30 cellular contexts compared by ENCODE assay signal in the genomic region with DNA sequence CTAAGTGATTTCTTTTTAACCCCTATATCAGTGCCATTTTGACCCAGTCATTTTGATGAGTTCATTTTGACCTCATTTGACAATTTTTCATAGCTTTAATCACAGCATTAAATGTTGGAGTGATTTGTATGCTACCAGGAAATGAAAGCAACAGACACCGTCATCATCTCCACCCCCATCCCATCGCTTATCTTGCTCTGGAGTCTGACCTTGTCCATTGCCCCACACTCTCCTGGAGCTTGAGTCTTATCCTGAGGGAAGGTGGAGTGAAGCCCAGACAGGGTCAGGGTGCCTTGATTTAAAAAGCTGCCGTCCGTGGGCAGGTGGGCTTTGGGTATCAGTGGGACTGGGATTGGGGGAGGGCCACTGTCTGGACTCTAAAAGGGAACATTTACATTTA.
"Had no signal": no experiment of that assay in that cellular context is flagged by ENCODE, and none has a peak within 500 bp of the region (broad histone marks: within the 10 kb centered on the region; RNA-seq: fewer than 3 reads in every experiment).

No MANE protein-coding gene starts in this region.

- H3K4me1 ChIP-seq: parathyroid adenoma, psoas muscle, right lobe of liver, spleen, suprapubic skin, testis, upper lobe of right lung, uterus had no signal

- DNase-seq: naive thymus-derived CD8-positive, alpha-beta T cell; nephron progenitor cell; nucleus accumbens; ovary; posterior cingulate gyrus; psoas muscle; right cardiac atrium; right lobe of liver; sigmoid colon; spleen; stimulated activated CD4-positive, alpha-beta T cell treated with anti-CD3 and anti-CD28 coated beads, Interleukin-12 subunit alpha, Interleukin-12 subunit beta, amount 100 ng/mL, for 4 hours; stimulated activated CD4-positive, alpha-beta T cell treated with anti-CD3 and anti-CD28 coated beads, Interleukin-1b, Interleukin-23, amount 100 ng/mL, for 48 hours; stimulated activated CD4-positive, alpha-beta T cell treated with anti-CD3 and anti-CD28 coated beads, Interleukin-4, amount 100 ng/mL, for 1 hour; stimulated activated CD4-positive, alpha-beta T cell treated with anti-CD3 and anti-CD28 coated beads, Interleukin-4, amount 100 ng/mL, for 4 hours; stimulated activated CD8-positive, alpha-beta memory T cell treated with anti-CD3 and anti-CD28 coated beads, Interleukin-4, amount 100 ng/mL, for 48 hours; stimulated activated naive CD4-positive, alpha-beta T cell; stimulated activated naive CD8-positive, alpha-beta T cell treated with anti-CD3 and anti-CD28 coated beads, Interleukin-15, amount 100 ng/mL, for 72 hours; stimulated activated naive CD8-positive, alpha-beta T cell treated with anti-CD3 and anti-CD28 coated beads, Interleukin-15, Interleukin-2, amounts not matched to agents 100 U/mL and 50 U/mL, for 24 hours; substantia nigra; testis; tibial artery; transverse colon; upper lobe of right lung; uterus had no signal

- H3K27me3 ChIP-seq: neutrophil, ovary, right lobe of liver, sigmoid colon, suprapubic skin, testis, tibial artery, transverse colon, upper lobe of right lung, uterus had no signal

- H3K4me3 ChIP-seq: ovary, psoas muscle, right lobe of liver, sigmoid colon, smooth muscle cell, spleen, suprapubic skin, testis, tibial artery, transverse colon, upper lobe of right lung, uterus had no signal

- H3K9me3 ChIP-seq: neutrophil, ovary, psoas muscle, right lobe of liver, sigmoid colon, spleen, suprapubic skin, testis, tibial artery, transverse colon, upper lobe of right lung, uterus had no signal

- H3K36me3 ChIP-seq: neutrophil, ovary, right lobe of liver, sigmoid colon, spleen, suprapubic skin, tibial artery, transverse colon, upper lobe of right lung, uterus had no signal

- H3K27ac ChIP-seq: neutrophil, ovary, parathyroid adenoma, psoas muscle, right lobe of liver, sigmoid colon, spleen, suprapubic skin, testis, tibial artery, transverse colon, upper lobe of right lung, uterus had no signal

- ATAC-seq: naive thymus-derived CD8-positive, alpha-beta T cell; natural killer cell treated with Interleukin-12 subunit alpha and Interleukin-12 subunit beta and Interleukin-15 and Interleukin-18, amount 100 ng/mL, for 72 hours; psoas muscle; right cardiac atrium; right lobe of liver; stimulated activated memory B cell treated with anti-CD40 and anti-IgM and Interleukin-4, amounts not matched to agents 10 μg/mL and 1 μg/mL and 100 μg/mL, for 72 hours; stimulated activated naive CD8-positive, alpha-beta T cell treated with anti-CD3 and anti-CD28 coated beads, Interleukin-15, amount 100 ng/mL, for 72 hours; stimulated activated naive CD8-positive, alpha-beta T cell treated with anti-CD3 and anti-CD28 coated beads, Interleukin-15, Interleukin-2, amounts not matched to agents 100 U/mL and 50 U/mL, for 24 hours; upper lobe of right lung had no signal
